In genomic region chr1:5390497-5390896, GRCh38 we compare ENCODE assay signal across 17 cellular contexts.
"Had no signal": no experiment of that assay in that cellular context is flagged by ENCODE, and none has a peak within 500 bp of the region (broad histone marks: within the 10 kb centered on the region; RNA-seq: fewer than 3 reads in every experiment).

No MANE protein-coding gene starts in this region.

- ATAC-seq: gastrocnemius medialis, left lung, right cardiac atrium had no signal

- H3K27ac ChIP-seq: adrenal gland, breast epithelium, coronary artery, gastrocnemius medialis, left lung, prostate gland, tibial artery, uterus had no signal

- H3K27me3 ChIP-seq: uterus had no signal

- H3K9me3 ChIP-seq: adrenal gland, gastrocnemius medialis, prostate gland, tibial artery, uterus had no signal

- H3K36me3 ChIP-seq: adrenal gland, breast epithelium, gastrocnemius medialis, left lung, prostate gland, tibial artery, uterus had no signal

- DNase-seq: activated CD8-positive, alpha-beta memory T cell treated with anti-CD3 and anti-CD28 coated beads for 24 hours; activated naive CD4-positive, alpha-beta T cell treated with Interleukin-2 at 50 U/mL for 16 hours; adrenal gland; gastrocnemius medialis; head of caudate nucleus; left lung; right cardiac atrium; stimulated activated CD4-positive, alpha-beta T cell treated with anti-CD3 and anti-CD28 coated beads, Interleukin-4, amount 100 ng/mL, for 4 hours; stimulated activated naive CD4-positive, alpha-beta T cell; substantia nigra; tibial artery; uterus had no signal

- H3K4me3 ChIP-seq: adrenal gland, breast epithelium, coronary artery, gastrocnemius medialis, left lung, prostate gland, skin epidermis, tibial artery, uterus had no signal

- H3K4me1 ChIP-seq: adrenal gland, breast epithelium, gastrocnemius medialis, left lung, prostate gland, tibial artery, uterus had no signal

- FAIRE-seq: astrocyte had no signal
